18 cellular contexts compared by ENCODE assay signal in the genomic region with DNA sequence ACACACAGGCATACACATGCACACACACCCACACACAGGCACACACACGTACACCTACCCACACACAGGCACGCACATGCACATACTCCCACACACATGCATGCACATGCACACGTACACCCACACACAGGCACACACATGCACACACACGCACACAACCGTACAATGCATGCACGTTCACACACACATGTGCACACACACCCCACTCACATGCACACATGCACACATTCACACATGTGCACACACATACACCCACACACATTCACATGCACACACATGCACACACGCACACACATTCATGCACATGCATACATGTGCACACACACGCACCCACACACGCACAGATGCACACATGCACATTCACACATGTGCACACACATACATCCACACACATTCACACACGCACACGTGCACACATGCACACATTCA. TPM values are rescaled to one million over a fixed set of nuclear protein-coding genes. Genes with fewer than 3 reads are reported as not detected.
DNase-seq lines count a peak whose midpoint lies in the region; ATAC-seq and TF ChIP-seq lines count a peak whose summit lies in the region.
"Had no signal": no experiment of that assay in that cellular context is flagged by ENCODE, and none has a peak within 500 bp of the region (broad histone marks: within the 10 kb centered on the region; RNA-seq: fewer than 3 reads in every experiment).

No MANE protein-coding gene starts in this region.

- peaks cover 0 to 42% (median 24%) of the 10 kb centered on the region in 11 experiments; a peak in 14 of 22 replicates for H4K20me1 ChIP-seq in BLaER1 treated with 17β-estradiol and CSF1 and Interleukin-3, amounts not matched to agents 10 nM and 100 nM
- peaks cover 5% of the 10 kb centered on the region; the same call in 1 of the 2 replicates for H4K20me1 ChIP-seq in DND-41 (ENCODE audit: insufficient read depth, low read length)

- TF ChIP-seq CTCF in DND-41 (IDR thresholded peaks at IDR 0.05; ENCODE audit: borderline replicate concordance, extremely low read depth, low read length, poor library complexity, severe bottlenecking), result no peak
- no peak for TF ChIP-seq CTCF in nephron progenitor cell (IDR thresholded peaks at IDR 0.05)

- DNase-seq in DND-41 (no peak), nephron progenitor cell (no peak), islet precursor cell (no peak)
- no peak for DNase-seq in central memory CD8-positive, alpha-beta T cell (ENCODE audit: low spot score in 2 of 2)
- peak; percentile 6 for DNase-seq in natural killer cell treated with Interleukin-12 subunit alpha and Interleukin-12 subunit beta and Interleukin-15 and Interleukin-18, amount 100 ng/mL, for 72 hours (ENCODE audit: low spot score)
- DNase-seq: Calu3, esophagus squamous epithelium, H7, NCI-H1417 treated with DMSO at 0.1 percent for 48 hours, occipital lobe, OCI-M1 had no signal

- peak overlapping the region; percentile 1 for H3K4me3 Mint-ChIP-seq in central memory CD8-positive, alpha-beta T cell
- H3K4me3 Mint-ChIP-seq in natural killer cell treated with Interleukin-12 subunit alpha and Interleukin-12 subunit beta and Interleukin-15 and Interleukin-18, amount 100 ng/mL, for 72 hours, result peak overlapping the region; percentile 55
- no peak overlapping the region for H3K4me3 Mint-ChIP-seq in nephron progenitor cell
- H3K4me3 Mint-ChIP-seq: T-helper 1 cell treated with Interleukin-12 subunit alpha and Interleukin-12 subunit beta and Interleukin-4 antibody, amounts not matched to agents 30 μg/mL and 1 μg/mL, for 36 hours had no signal

- no peaks in the 10 kb centered on the region for H3K27me3 Mint-ChIP-seq in central memory CD8-positive, alpha-beta T cell
- no peaks in the 10 kb centered on the region for H3K27me3 Mint-ChIP-seq in natural killer cell treated with Interleukin-12 subunit alpha and Interleukin-12 subunit beta and Interleukin-15 and Interleukin-18, amount 100 ng/mL, for 72 hours
- peaks cover 9% of the 10 kb centered on the region for H3K27me3 Mint-ChIP-seq in nephron progenitor cell (ENCODE audit: low read depth, poor library complexity)
- H3K27me3 Mint-ChIP-seq: activated T-helper 17 cell treated with anti-CD3 and anti-CD28 coated beads, Interleukin-2, amount 50 U/mL, for 72 hours had no signal

- H3K36me3 Mint-ChIP-seq in central memory CD8-positive, alpha-beta T cell (ENCODE audit: insufficient read depth), result peaks cover 67% of the 10 kb centered on the region
- peaks cover 15% of the 10 kb centered on the region for H3K36me3 Mint-ChIP-seq in natural killer cell treated with Interleukin-12 subunit alpha and Interleukin-12 subunit beta and Interleukin-15 and Interleukin-18, amount 100 ng/mL, for 72 hours
- H3K36me3 Mint-ChIP-seq in nephron progenitor cell (ENCODE audit: low read depth), result peaks cover 6% of the 10 kb centered on the region

- H3K4me3 ChIP-seq in BLaER1 treated with 17β-estradiol and CSF1 and Interleukin-3, amounts not matched to agents 10 nM and 100 nM, result peak overlapping the region in 4 of 10 experiments; percentile 18 to 66 (median 32); a peak in 4 of 20 replicates
- no peak overlapping the region for H3K4me3 ChIP-seq in DND-41 (ENCODE audit: low read depth in 1 of 2, low read length in 2 of 2)
- H3K4me3 ChIP-seq: adrenal gland, esophagus squamous epithelium had no signal

- H3K9me3 ChIP-seq in BLaER1 treated with 17β-estradiol and CSF1 and Interleukin-3, amounts not matched to agents 10 nM and 100 nM (replicated peaks in 1 of 11), result no peaks in the 10 kb centered on the region
- H3K9me3 ChIP-seq in DND-41 (ENCODE audit: insufficient read depth, low read length, severe bottlenecking), result no peaks in the 10 kb centered on the region
- H3K9me3 ChIP-seq: adrenal gland, esophagus squamous epithelium had no signal

- H3K4me1 Mint-ChIP-seq in central memory CD8-positive, alpha-beta T cell, result peaks cover 55% of the 10 kb centered on the region
- H3K4me1 Mint-ChIP-seq in natural killer cell treated with Interleukin-12 subunit alpha and Interleukin-12 subunit beta and Interleukin-15 and Interleukin-18, amount 100 ng/mL, for 72 hours (ENCODE audit: low read depth in 2 of 2), result peaks cover 62 to 64% of the 10 kb centered on the region in 2 donors
- H3K4me1 Mint-ChIP-seq in nephron progenitor cell, result peaks cover 47% of the 10 kb centered on the region

- peak overlapping the region in 4 of 11 experiments; percentile 92 to 98 (median 96); a peak in 4 of 22 replicates for H3K9ac ChIP-seq in BLaER1 treated with 17β-estradiol and CSF1 and Interleukin-3, amounts not matched to agents 10 nM and 100 nM
- H3K9ac ChIP-seq in DND-41 (ENCODE audit: low read depth, low read length), result no peak overlapping the region

- H3K27me3 ChIP-seq in BLaER1 treated with 17β-estradiol and CSF1 and Interleukin-3, amounts not matched to agents 10 nM and 100 nM, result no peaks in the 10 kb centered on the region; a peak in 1 of 22 replicates
- no peaks in the 10 kb centered on the region for H3K27me3 ChIP-seq in DND-41 (ENCODE audit: insufficient read depth, low read length, poor library complexity)
- H3K27me3 ChIP-seq: adrenal gland, esophagus squamous epithelium had no signal

- peak overlapping the region in 6 of 11 experiments; percentile 98 to 100 (median 100); a peak in 8 of 22 replicates for H3K27ac ChIP-seq in BLaER1 treated with 17β-estradiol and CSF1 and Interleukin-3, amounts not matched to agents 10 nM and 100 nM
- peak overlapping the region; percentile 44; the same call in 1 of the 2 replicates for H3K27ac ChIP-seq in DND-41 (ENCODE audit: low read length)
- H3K27ac ChIP-seq: adrenal gland, esophagus squamous epithelium, VCaP had no signal

- H3K36me3 ChIP-seq in BLaER1 treated with 17β-estradiol and CSF1 and Interleukin-3, amounts not matched to agents 10 nM and 100 nM, result peaks cover 69 to 83% (median 73%) of the 10 kb centered on the region in 11 experiments
- H3K36me3 ChIP-seq in DND-41 (ENCODE audit: insufficient read depth, low read length), result peaks cover 62% of the 10 kb centered on the region

- H3K79me2 ChIP-seq in DND-41 (ENCODE audit: insufficient read depth, low read length), result no peaks in the 10 kb centered on the region

- H3K9me3 Mint-ChIP-seq in central memory CD8-positive, alpha-beta T cell, result no peaks in the 10 kb centered on the region
- H3K9me3 Mint-ChIP-seq in natural killer cell treated with Interleukin-12 subunit alpha and Interleukin-12 subunit beta and Interleukin-15 and Interleukin-18, amount 100 ng/mL, for 72 hours, result peaks cover 7% of the 10 kb centered on the region
- H3K9me3 Mint-ChIP-seq in nephron progenitor cell, result no peaks in the 10 kb centered on the region
- H3K9me3 Mint-ChIP-seq: T-helper 1 cell treated with Interleukin-12 subunit alpha and Interleukin-12 subunit beta and Interleukin-4 antibody, amounts not matched to agents 30 μg/mL and 1 μg/mL, for 36 hours had no signal

- ATAC-seq in DND-41 (ENCODE audit: insufficient read depth, low read depth) (no peak), GM19328 (IDR thresholded peaks at IDR 0.05; ENCODE audit: unreplicated experiment) (no peak), GM18868 (IDR thresholded peaks at IDR 0.05; ENCODE audit: unreplicated experiment) (no peak)
- ATAC-seq in central memory CD8-positive, alpha-beta T cell (replicated peaks; ENCODE audit: extremely low read depth, poor library complexity, severe bottlenecking), result no peak
- ATAC-seq in natural killer cell treated with Interleukin-12 subunit alpha and Interleukin-12 subunit beta and Interleukin-15 and Interleukin-18, amount 100 ng/mL, for 72 hours, result no peak
- ATAC-seq: activated T-helper 17 cell treated with anti-CD3 and anti-CD28 coated beads, Interleukin-2, amount 50 U/mL, for 72 hours had no signal

- H3K27ac Mint-ChIP-seq in central memory CD8-positive, alpha-beta T cell (ENCODE audit: low read depth), result no peak overlapping the region
- H3K27ac Mint-ChIP-seq in natural killer cell treated with Interleukin-12 subunit alpha and Interleukin-12 subunit beta and Interleukin-15 and Interleukin-18, amount 100 ng/mL, for 72 hours, result peak overlapping the region; percentile 91 to 93
- H3K27ac Mint-ChIP-seq in nephron progenitor cell, result no peak overlapping the region
- H3K27ac Mint-ChIP-seq: activated T-helper 17 cell treated with anti-CD3 and anti-CD28 coated beads, Interleukin-2, amount 50 U/mL, for 72 hours; T-helper 1 cell treated with Interleukin-12 subunit alpha and Interleukin-12 subunit beta and Interleukin-4 antibody, amounts not matched to agents 30 μg/mL and 1 μg/mL, for 36 hours had no signal

- H2AFZ ChIP-seq in DND-41 (ENCODE audit: low read depth, low read length), result no peak overlapping the region

- H3K4me2 ChIP-seq in BLaER1 treated with 17β-estradiol and CSF1 and Interleukin-3, amounts not matched to agents 10 nM and 100 nM, result peak overlapping the region; percentile 74 to 100 (median 87); a peak in 21 of 22 replicates
- H3K4me2 ChIP-seq in DND-41 (ENCODE audit: insufficient read depth, low read length), result no peak overlapping the region

- peaks cover 84 to 93% (median 91%) of the 10 kb centered on the region in 10 experiments for H3K4me1 ChIP-seq in BLaER1 treated with 17β-estradiol and CSF1 and Interleukin-3, amounts not matched to agents 10 nM and 100 nM
- peaks cover 42% of the 10 kb centered on the region for H3K4me1 ChIP-seq in DND-41 (ENCODE audit: insufficient read depth, low read length)

RNA-seq across cellular contexts. Expression of a gene that starts 59.3 kb away (rescaled TPM):
- total RNA-seq in natural killer cell treated with Interleukin-12 subunit alpha and Interleukin-12 subunit beta and Interleukin-15 and Interleukin-18, amount 100 ng/mL, for 72 hours, result 100 to 1,000 TPM; 141 to 270 TPM

Comparison
In these comparisons a context has a peak if more than half of its experiments do, and no peak if none do; other contexts are left out.
1. H3K27ac Mint-ChIP-seq: peak in natural killer cell treated with Interleukin-12 subunit alpha and Interleukin-12 subunit beta and Interleukin-15 and Interleukin-18, amount 100 ng/mL, for 72 hours (2 of 2); none in central memory CD8-positive, alpha-beta T cell (single experiment) and nephron progenitor cell (single experiment).